ENCODE assay signal across 8 cellular contexts in the genomic region with DNA sequence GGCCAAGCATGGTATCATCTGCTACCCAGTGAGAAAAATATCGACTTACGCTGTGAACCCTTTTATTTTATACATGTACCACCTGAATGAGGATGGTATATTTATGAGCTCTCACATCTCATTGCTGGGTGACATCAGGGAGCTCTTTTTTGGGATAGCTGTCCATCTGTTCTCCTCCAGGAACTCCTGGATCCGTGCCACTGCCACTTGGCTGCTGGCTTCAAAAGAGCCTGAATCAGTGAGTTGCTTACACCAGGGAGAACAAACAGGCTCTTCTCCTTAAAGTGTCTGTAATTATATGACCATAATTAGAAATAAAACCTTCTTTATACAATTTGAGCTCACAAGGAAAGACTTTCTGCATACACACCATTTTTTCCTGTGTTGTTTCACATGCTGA.
DNase-seq lines count a peak whose midpoint lies in the region; ATAC-seq and TF ChIP-seq lines count a peak whose summit lies in the region.

No MANE protein-coding gene starts in this region.

- no peak for TF ChIP-seq POLR2A in esophagus muscularis mucosa (IDR thresholded peaks at IDR 0.05; ENCODE audit: low read depth)

- no peaks in the 10 kb centered on the region for H3K36me3 ChIP-seq in esophagus muscularis mucosa
- H3K36me3 ChIP-seq in effector memory CD4-positive, alpha-beta T cell (ENCODE audit: control insufficient read depth, insufficient read depth, low read length), result no peaks in the 10 kb centered on the region

- no peak for TF ChIP-seq CTCF in esophagus muscularis mucosa (IDR thresholded peaks at IDR 0.05)

- H3K9me3 ChIP-seq in esophagus muscularis mucosa, result no peaks in the 10 kb centered on the region
- no peaks in the 10 kb centered on the region for H3K9me3 ChIP-seq in effector memory CD4-positive, alpha-beta T cell (ENCODE audit: control insufficient read depth, low read length)

- peak; percentile 59 for DNase-seq in DMS153 (lab: John Stamatoyannopoulos, UW)
- peak; percentile 78 for DNase-seq in NCI-H2196 (lab: John Stamatoyannopoulos, UW; ENCODE audit: unreplicated experiment)
- no peak for DNase-seq in esophagus muscularis mucosa (ENCODE audit: extremely low spot score)
- DNase-seq in myocyte (ENCODE audit: low read depth), result peak; percentile 87
- no peak for DNase-seq in effector memory CD4-positive, alpha-beta T cell
- DNase-seq in NCI-H187 (lab: John Stamatoyannopoulos, UW), result no peak
- DNase-seq in iPS-NIHi7 (ENCODE audit: extremely low spot score), result no peak

- intact Hi-C loops in esophagus muscularis mucosa (cut with DNase I), result no loop called here

- H3K4me1 ChIP-seq in esophagus muscularis mucosa, result peaks cover 32 to 96% (median 95%) of the 10 kb centered on the region in 4 donors
- H3K4me1 ChIP-seq in effector memory CD4-positive, alpha-beta T cell (ENCODE audit: control insufficient read depth, insufficient read depth, low read length, poor library complexity, severe bottlenecking), result no peaks in the 10 kb centered on the region

- WGBS in esophagus muscularis mucosa, result 80% methylated on average over 3 of the region's 3 CpGs

- H3K4me3 ChIP-seq in esophagus muscularis mucosa, result no peak overlapping the region
- no peak overlapping the region for H3K4me3 ChIP-seq in effector memory CD4-positive, alpha-beta T cell (ENCODE audit: insufficient read depth, low read depth, low read length, poor library complexity, severe bottlenecking)

- no peak for ATAC-seq in GM21423 (IDR thresholded peaks at IDR 0.05; ENCODE audit: unreplicated experiment)

- TF ChIP-seq EP300 in esophagus muscularis mucosa (IDR thresholded peaks at IDR 0.05), result no peak

- H3K27ac ChIP-seq in esophagus muscularis mucosa (replicated peaks in 1 of 4), result peak overlapping the region; percentile 79 to 87 (median 86)
- no peak overlapping the region for H3K27ac ChIP-seq in effector memory CD4-positive, alpha-beta T cell (ENCODE audit: insufficient read depth, low read length, poor library complexity, severe bottlenecking)

- H3K27me3 ChIP-seq in esophagus muscularis mucosa, result no peaks in the 10 kb centered on the region
- H3K27me3 ChIP-seq in effector memory CD4-positive, alpha-beta T cell (replicated peaks; ENCODE audit: control insufficient read depth, insufficient read depth, low read length, poor library complexity, severe bottlenecking), result no peaks in the 10 kb centered on the region

Comparison
In these comparisons a context has a peak if more than half of its experiments do, and no peak if none do; other contexts are left out.
1. DNase-seq: peak in DMS153 (single experiment), NCI-H2196 (single experiment) and myocyte (single experiment); none in esophagus muscularis mucosa (single experiment), effector memory CD4-positive, alpha-beta T cell (0 of 3), NCI-H187 (0 of 2) and iPS-NIHi7 (single experiment).